Comparison of ENCODE assay signal across 29 cellular contexts in genomic region chr11:122877732-122878131, GRCh38. TPM values are rescaled to one million over a fixed set of nuclear protein-coding genes. Genes with fewer than 3 reads are reported as not detected.
"Had no signal": no experiment of that assay in that cellular context is flagged by ENCODE, and none has a peak within 500 bp of the region (broad histone marks: within the 10 kb centered on the region; RNA-seq: fewer than 3 reads in every experiment).

No MANE protein-coding gene starts in this region.

- FAIRE-seq: endothelial cell of umbilical vein, islet of Langerhans, small intestine, urothelium cell line had no signal

- H3K79me2 ChIP-seq: hepatocyte had no signal

- H3K36me3 ChIP-seq: adrenal gland, ascending aorta, brain microvascular endothelial cell, neural progenitor cell, transverse colon had no signal

- H3K27ac Mint-ChIP-seq: activated CD4-positive, alpha-beta memory T cell treated with anti-CD3 and anti-CD28 coated beads, Interleukin-2, amount 10 ng/mL, durations not matched to agents 7 days and 5 days; activated naive CD8-positive, alpha-beta T cell; activated T-helper 17 cell treated with anti-CD3 and anti-CD28 coated beads, Interleukin-2, amount 50 U/mL, for 72 hours; neural progenitor cell; stimulated activated naive B cell treated with anti-CD40 and anti-IgM and Interleukin-4, amounts not matched to agents 10 μg/mL and 1 μg/mL and 100 μg/mL, for 72 hours had no signal

- H3K27me3 Mint-ChIP-seq: activated naive CD8-positive, alpha-beta T cell had no signal

- H3K4me1 ChIP-seq: adrenal gland, neural progenitor cell had no signal

- H3K9me3 Mint-ChIP-seq: activated CD4-positive, alpha-beta memory T cell treated with anti-CD3 and anti-CD28 coated beads, Interleukin-2, amount 10 ng/mL, durations not matched to agents 7 days and 5 days; activated T-helper 17 cell treated with anti-CD3 and anti-CD28 coated beads, Interleukin-2, amount 50 U/mL, for 72 hours; neural progenitor cell; stimulated activated naive B cell treated with anti-CD40 and anti-IgM and Interleukin-4, amounts not matched to agents 10 μg/mL and 1 μg/mL and 100 μg/mL, for 72 hours had no signal

- H3K27me3 ChIP-seq: ascending aorta, brain microvascular endothelial cell had no signal

- H3K4me3 ChIP-seq: adrenal gland, ascending aorta, hepatocyte, mucosa of descending colon, neural progenitor cell, transverse colon had no signal

- H3K27ac ChIP-seq: adrenal gland, ascending aorta, brain microvascular endothelial cell, hepatocyte, neural progenitor cell, transverse colon, VCaP had no signal

- H3K9me3 ChIP-seq: adrenal gland, ascending aorta, mucosa of descending colon, transverse colon had no signal

- DNase-seq: activated CD4-positive, alpha-beta memory T cell treated with anti-CD3 and anti-CD28 coated beads, Interleukin-2, amount 10 ng/mL, durations not matched to agents 7 days and 5 days; activated CD4-positive, CD25-positive, alpha-beta regulatory T cell treated with anti-CD3 and anti-CD28 coated beads, Interleukin-2, amount 50 U/mL, for 72 hours; activated naive CD4-positive, alpha-beta T cell; adrenal gland; brain microvascular endothelial cell; caudate nucleus; effector memory CD4-positive, alpha-beta T cell; glutamatergic neuron; left cardiac atrium; mesendoderm; mucosa of descending colon; posterior cingulate gyrus; small intestine; stimulated activated CD4-positive, alpha-beta T cell treated with anti-CD3 and anti-CD28 coated beads, Interleukin-2, amount 100 ng/mL, for 24 hours; stimulated activated naive B cell treated with anti-CD40 and anti-IgM and Interleukin-4, amounts not matched to agents 10 μg/mL and 1 μg/mL and 100 μg/mL, for 72 hours; transverse colon had no signal

- ATAC-seq: activated T-helper 17 cell treated with anti-CD3 and anti-CD28 coated beads, Interleukin-2, amount 50 U/mL, for 72 hours; esophagus mucosa; left cardiac atrium; mucosa of descending colon; sciatic nerve; stimulated activated naive B cell treated with anti-CD40 and anti-IgM and Interleukin-4, amounts not matched to agents 10 μg/mL and 1 μg/mL and 100 μg/mL, for 72 hours had no signal

- H3K4me2 ChIP-seq: hepatocyte, neural progenitor cell had no signal

- H3K4me3 Mint-ChIP-seq: activated CD4-positive, alpha-beta memory T cell treated with anti-CD3 and anti-CD28 coated beads, Interleukin-2, amount 10 ng/mL, durations not matched to agents 7 days and 5 days; activated naive CD8-positive, alpha-beta T cell; activated T-helper 17 cell treated with anti-CD3 and anti-CD28 coated beads, Interleukin-2, amount 50 U/mL, for 72 hours; neural progenitor cell; stimulated activated naive B cell treated with anti-CD40 and anti-IgM and Interleukin-4, amounts not matched to agents 10 μg/mL and 1 μg/mL and 100 μg/mL, for 72 hours had no signal

- H3K9ac ChIP-seq: neural progenitor cell had no signal

- H3K36me3 Mint-ChIP-seq: neural progenitor cell; stimulated activated naive B cell treated with anti-CD40 and anti-IgM and Interleukin-4, amounts not matched to agents 10 μg/mL and 1 μg/mL and 100 μg/mL, for 72 hours had no signal

- H2AFZ ChIP-seq: hepatocyte, neural progenitor cell had no signal

RNA-seq across cellular contexts. Expression of gene CRTAM, which starts 39.4 kb away (rescaled TPM):
- total RNA-seq: ascending aorta, dermis microvascular lymphatic vessel endothelial cell, endothelial cell of umbilical vein, esophagus mucosa, hepatocyte, renal cortical epithelial cell had no signal
- polyA plus RNA-seq: endothelial cell of umbilical vein, hepatocyte had no signal
